8 cellular contexts compared by ENCODE assay signal in the genomic region with DNA sequence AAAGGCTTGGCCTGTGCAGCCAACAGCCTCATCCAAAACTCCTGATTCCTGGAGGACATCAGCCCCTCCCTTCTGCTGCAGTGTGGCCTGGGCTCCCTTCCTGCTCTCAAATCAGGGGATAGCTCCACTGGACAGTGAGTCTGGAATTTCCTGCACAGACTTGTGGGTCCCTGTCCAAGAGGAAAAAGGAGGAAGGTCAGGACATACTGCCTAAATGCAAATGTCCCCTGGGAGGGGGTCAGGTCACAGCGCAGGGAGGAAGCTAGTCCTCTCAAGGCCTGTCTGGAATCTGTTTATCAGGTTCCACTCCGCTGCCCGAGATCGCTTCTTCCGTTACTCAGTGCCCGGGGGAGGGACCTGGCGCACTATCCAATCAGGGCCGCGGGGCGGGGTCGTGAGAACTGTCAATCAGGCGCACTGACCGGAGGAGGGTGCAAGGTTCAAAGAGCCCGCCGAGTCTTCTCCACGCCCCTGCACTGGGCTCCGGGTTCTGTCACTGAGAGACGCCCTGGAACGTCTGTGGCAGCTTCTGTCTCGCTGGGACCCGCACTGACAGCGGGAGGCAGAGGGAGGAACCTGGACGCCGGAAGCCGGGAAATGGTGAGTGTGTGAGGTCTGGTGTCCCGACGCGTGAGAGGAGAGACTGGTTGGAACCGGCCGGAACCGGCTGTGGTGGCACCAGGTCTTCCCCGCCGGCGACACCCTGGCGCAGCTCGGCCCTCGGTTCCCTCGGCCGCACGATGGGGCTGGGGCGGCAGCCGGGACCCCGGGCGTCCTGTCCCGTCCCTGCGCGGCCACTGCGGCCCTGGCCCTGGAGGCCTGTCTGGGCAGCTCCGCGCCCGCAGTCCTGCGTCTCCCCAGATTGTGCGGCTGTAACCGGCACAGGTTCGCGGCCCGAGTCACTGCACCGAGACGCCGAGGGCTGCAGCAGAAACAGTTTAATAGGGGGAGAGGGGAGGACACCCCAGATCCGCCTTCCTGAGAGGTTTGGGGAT. TPM values are rescaled to one million over a fixed set of nuclear protein-coding genes. Genes with fewer than 3 reads are reported as not detected.
DNase-seq lines count a peak whose midpoint lies in the region; ATAC-seq and TF ChIP-seq lines count a peak whose summit lies in the region.

Gene ZNF441, plus strand, starts transcription at position 404 of the 995 bp plus-strand sequence. Its CDS starts 194 bp downstream, at position 598.

- H3K27me3 ChIP-seq in colonic mucosa, result no peaks in the 10 kb centered on the region

- peak; percentile 92 for ATAC-seq in HG03354 (IDR thresholded peaks at IDR 0.05; ENCODE audit: poor library complexity, severe bottlenecking, unreplicated experiment)

- H3K4me3 ChIP-seq in colonic mucosa, result peak within 1 kb of the TSS; percentile 85

- H3K27me3 Mint-ChIP-seq in activated CD4-positive, alpha-beta T cell treated with anti-CD3 and anti-CD28 coated beads, Interleukin-2, amount 10 ng/mL, durations not matched to agents 24 days and 14 days, result no peaks in the 10 kb centered on the region

- H3K4me3 Mint-ChIP-seq in activated CD4-positive, alpha-beta T cell treated with anti-CD3 and anti-CD28 coated beads, Interleukin-2, amount 10 ng/mL, durations not matched to agents 24 days and 14 days, result peak within 1 kb of the TSS; percentile 97

- H3K36me3 ChIP-seq in colonic mucosa, result no peaks in the 10 kb centered on the region

- H3K4me1 Mint-ChIP-seq in activated CD4-positive, alpha-beta T cell treated with anti-CD3 and anti-CD28 coated beads, Interleukin-2, amount 10 ng/mL, durations not matched to agents 24 days and 14 days, result peaks cover 15% of the 10 kb centered on the region

- DNase-seq in AG20443 (ENCODE audit: low spot score) (peak; percentile 97), NCI-H524 treated with DMSO at 0.1 percent for 48 hours (lab: John Stamatoyannopoulos, UW) (peak; percentile 72), colonic mucosa (peak; percentile 100), left kidney (ENCODE audit: low read depth, low spot score) (peak; percentile 99)
- peak; percentile 97 for DNase-seq in activated CD4-positive, alpha-beta T cell treated with anti-CD3 and anti-CD28 coated beads, Interleukin-2, amount 10 ng/mL, durations not matched to agents 24 days and 14 days
- DNase-seq in stimulated activated CD4-positive, alpha-beta T cell treated with anti-CD3 and anti-CD28 coated beads, Interleukin-1b, Interleukin-23, amount 100 ng/mL, for 4 hours (ENCODE audit: low read depth in 2 of 2), result peak; percentile 81 to 93

- intact Hi-C loops in activated CD4-positive, alpha-beta T cell treated with anti-CD3 and anti-CD28 coated beads, Interleukin-2, amount 10 ng/mL, durations not matched to agents 24 days and 14 days (cut with micrococcal nuclease), result loop anchor here (1.0 to 5.0 kb wide), 2 partner anchors 28 to 45 kb away; partner anchors contain the start of gene ZNF440
- intact Hi-C loops in colonic mucosa (cut with DNase I), result no loop called here

- peaks cover 27% of the 10 kb centered on the region for H3K36me3 Mint-ChIP-seq in activated CD4-positive, alpha-beta T cell treated with anti-CD3 and anti-CD28 coated beads, Interleukin-2, amount 10 ng/mL, durations not matched to agents 24 days and 14 days (ENCODE audit: low read depth)

- H3K9me3 ChIP-seq in colonic mucosa, result no peaks in the 10 kb centered on the region

- TF ChIP-seq CTCF in colonic mucosa (IDR thresholded peaks at IDR 0.05), result no peak

- peak within 1 kb of the TSS; percentile 96 for H3K27ac Mint-ChIP-seq in activated CD4-positive, alpha-beta T cell treated with anti-CD3 and anti-CD28 coated beads, Interleukin-2, amount 10 ng/mL, durations not matched to agents 24 days and 14 days

- H3K9me3 Mint-ChIP-seq in activated CD4-positive, alpha-beta T cell treated with anti-CD3 and anti-CD28 coated beads, Interleukin-2, amount 10 ng/mL, durations not matched to agents 24 days and 14 days, result peaks cover 44% of the 10 kb centered on the region

- TF ChIP-seq POLR2A in GM19099 (IDR thresholded peaks at IDR 0.05; ENCODE audit: extremely low read depth, insufficient read length, low read depth), result peak; percentile 80

- H3K9ac ChIP-seq in colonic mucosa (ENCODE audit: low read depth in 2 of 2, low read length in 2 of 2), result peak within 1 kb of the TSS; percentile 81 to 92

- H3K27ac ChIP-seq in colonic mucosa, result peak within 1 kb of the TSS; percentile 97

- peaks cover 6% of the 10 kb centered on the region for H3K4me1 ChIP-seq in colonic mucosa

RNA-seq across cellular contexts. Expression of gene ZNF441, which starts in this region (rescaled TPM):
- total RNA-seq in activated CD4-positive, alpha-beta T cell treated with anti-CD3 and anti-CD28 coated beads, Interleukin-2, amount 10 ng/mL, durations not matched to agents 24 days and 14 days, result 3.1 and 4.0 TPM in 2 replicates
- total RNA-seq in colonic mucosa, result 1 to 10 TPM; 3.5 to 3.8 TPM

Comparison
In these comparisons a context has a peak if more than half of its experiments do, and no peak if none do; other contexts are left out.
1. Peak in every context shown above with its lines: DNase-seq, ATAC-seq, H3K4me3 ChIP-seq and H3K27ac ChIP-seq.